Comparison of ENCODE assay signal across 8 cellular contexts in the genomic region with DNA sequence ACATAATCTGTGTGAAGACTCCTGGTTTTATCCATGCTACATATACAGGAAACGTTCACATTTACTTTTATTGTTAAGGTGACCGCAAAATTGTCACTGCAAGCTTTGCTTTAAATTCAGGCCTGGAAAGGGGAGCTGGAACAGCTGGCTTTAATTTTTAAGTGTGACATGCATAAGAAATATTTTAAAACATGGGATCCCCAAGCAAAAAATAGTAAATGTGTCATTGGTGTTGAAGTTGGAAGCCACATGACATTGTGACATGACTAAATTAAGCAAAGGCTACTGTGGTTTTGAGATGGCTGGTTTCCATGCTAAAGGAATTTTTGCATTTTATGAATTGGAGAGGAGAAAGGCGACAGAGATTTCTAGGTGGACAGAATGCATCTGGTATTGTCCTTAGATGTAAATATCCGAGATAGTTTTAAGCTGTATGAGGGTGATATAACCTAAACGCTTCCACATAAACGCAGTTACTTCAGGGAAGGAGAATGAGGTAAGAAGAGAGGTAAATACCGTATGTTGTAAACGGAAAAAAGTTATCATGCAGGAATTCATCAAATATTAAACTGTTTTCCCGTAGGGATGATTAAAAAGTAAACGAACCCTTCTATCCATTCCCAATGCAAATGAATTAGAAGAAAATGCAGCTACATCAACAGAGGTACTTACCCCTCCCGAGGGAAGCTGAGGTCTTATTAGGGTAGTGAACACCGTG. TPM values are rescaled to one million over a fixed set of nuclear protein-coding genes. Genes with fewer than 3 reads are reported as not detected.
DNase-seq lines count a peak whose midpoint lies in the region; ATAC-seq, FAIRE-seq and TF ChIP-seq lines count a peak whose summit lies in the region.

No MANE protein-coding gene starts in this region.

- H3K4me3 ChIP-seq in AG04450 (ENCODE audit: low read depth, low read length), result peak overlapping the region; percentile 82
- H3K4me3 ChIP-seq in body of pancreas, result peak overlapping the region; percentile 10 to 48
- peak overlapping the region; percentile 40 for H3K4me3 ChIP-seq in mesendoderm (ENCODE audit: low read length)

- no peak overlapping the region for H3K18ac ChIP-seq in mesendoderm (ENCODE audit: low read length)

- H3K4me2 ChIP-seq in mesendoderm (ENCODE audit: low read length), result peak overlapping the region; percentile 98

- FAIRE-seq in HTR-8/SVneo (lab: Jason Lieb, UNC), result peak; percentile 28

- no peak for TF ChIP-seq POLR2A in body of pancreas (IDR thresholded peaks at IDR 0.05)

- POLR2A ChIA-PET in AG04450 (lab: Yijun Ruan, JAX), result interaction anchor here (1.2 kb wide), 1 partner anchor 38 kb away, joined by 3 read pairs; no protein-coding TSS in a partner anchor

- H3K23ac ChIP-seq in mesendoderm (ENCODE audit: low read length), result no peak overlapping the region

- CTCF ChIA-PET in AG04450 (lab: Charles Lee), result interaction anchor here (0.9 kb wide), 1 partner anchor 41 kb away, joined by 3 read pairs; no protein-coding TSS in a partner anchor

- no peak for DNase-seq in AG04450 (ENCODE audit: low read depth, low spot score)
- DNase-seq in HTR-8/SVneo (ENCODE audit: insufficient read length, low spot score), result no peak
- DNase-seq in body of pancreas, result no peak
- no peak for DNase-seq in mesendoderm
- no peak for DNase-seq in NCI-H1417 treated with DMSO at 0.1 percent for 48 hours (lab: John Stamatoyannopoulos, UW)
- DNase-seq in DMS114 treated with DMSO at 0.1 percent for 48 hours (lab: John Stamatoyannopoulos, UW; ENCODE audit: unreplicated experiment), result no peak
- DNase-seq in NCI-H748 treated with DMSO at 0.1 percent for 48 hours (lab: John Stamatoyannopoulos, UW), result no peak
- no peak for DNase-seq in epidermal melanocyte (ENCODE audit: insufficient read length, low spot score)

- H3K27me3 ChIP-seq in AG04450 (ENCODE audit: control insufficient read depth, insufficient read depth, low read length) (no peaks in the 10 kb centered on the region), body of pancreas (no peaks in the 10 kb centered on the region), mesendoderm (ENCODE audit: insufficient read depth, low read length, poor library complexity) (no peaks in the 10 kb centered on the region)

- H3K36me3 ChIP-seq in body of pancreas (replicated peaks in 1 of 2; ENCODE audit: insufficient read depth in 1 of 2, low read depth in 2 of 2), result no peaks in the 10 kb centered on the region
- no peaks in the 10 kb centered on the region for H3K36me3 ChIP-seq in mesendoderm (ENCODE audit: control insufficient read depth, insufficient read depth, low read length)

- no peak overlapping the region for H2BK5ac ChIP-seq in mesendoderm (ENCODE audit: low read length)

- intact Hi-C loops in body of pancreas (cut with DNase I), result no loop called here

- no peak overlapping the region for H2BK15ac ChIP-seq in mesendoderm (replicated peaks; ENCODE audit: low read depth)

- H3K27ac ChIP-seq in AG04450 (ENCODE audit: low read depth, low read length) (peak overlapping the region; percentile 75), body of pancreas (peak overlapping the region; percentile 88 to 94 (median 92)), mesendoderm (ENCODE audit: low read depth, low read length) (no peak overlapping the region)

- peaks cover 3% of the 10 kb centered on the region for H3K79me2 ChIP-seq in mesendoderm (ENCODE audit: control insufficient read depth, insufficient read depth, low read length)

- H4K8ac ChIP-seq in mesendoderm (ENCODE audit: low read depth, low read length), result no peak overlapping the region

- no peak for ATAC-seq in body of pancreas

- peak overlapping the region; percentile 80 for H3K9ac ChIP-seq in mesendoderm (ENCODE audit: low read length)

- H3K56ac ChIP-seq in mesendoderm (ENCODE audit: low read length), result peak overlapping the region; percentile 89

- peaks cover 2% of the 10 kb centered on the region for H3K79me1 ChIP-seq in mesendoderm (ENCODE audit: low read length)

- no peak overlapping the region for H3K4ac ChIP-seq in mesendoderm (ENCODE audit: low read depth, low read length)

- WGBS in body of pancreas, 2 donors, result 13 to 15% methylated on average over 12 of the region's 12 CpGs
- WGBS in mesendoderm (ENCODE audit: extremely low coverage, insufficient coverage, low lambda C conversion rate), result no CpG with 5 or more reads among the region's 12 CpGs

- H3K9me3 ChIP-seq in AG04450 (ENCODE audit: control insufficient read depth, insufficient read depth, low read length) (no peaks in the 10 kb centered on the region), body of pancreas (no peaks in the 10 kb centered on the region)

- no peak overlapping the region for H4K5ac ChIP-seq in mesendoderm (ENCODE audit: low read length)

- H3K4me1 ChIP-seq in body of pancreas (peaks cover 39% of the 10 kb centered on the region), mesendoderm (ENCODE audit: control insufficient read depth, low read depth, low read length) (no peaks in the 10 kb centered on the region)

- H2AK5ac ChIP-seq in mesendoderm (ENCODE audit: low read length), result no peak overlapping the region

- TF ChIP-seq CTCF in AG04450 (IDR thresholded peaks at IDR 0.05; ENCODE audit: low read depth, low read length), result no peak
- TF ChIP-seq CTCF in body of pancreas (IDR thresholded peaks at IDR 0.05), result no peak

- H2BK120ac ChIP-seq in mesendoderm (ENCODE audit: low read depth, low read length), result no peak overlapping the region

RNA-seq across cellular contexts. Expression of a gene that starts 0.9 kb away (rescaled TPM):
- polyA plus RNA-seq in AG04450 (2011; rRNA removed), result 55.8 and 65.5 TPM in 2 replicates
- polyA minus RNA-seq in AG04450 (2011; rRNA and poly(A)+ RNA removed), result 28.6 and 44.8 TPM in 2 replicates
- 10 to 100 TPM; 13.8 to 16.3 TPM for total RNA-seq in body of pancreas
- 38.0 TPM for polyA plus RNA-seq in mesendoderm (2013, experiment 1 of 2)
- 38.1 TPM for polyA plus RNA-seq in mesendoderm (2013, experiment 2 of 2)

RNA-seq across cellular contexts. Expression of a gene that starts 12.1 kb away (rescaled TPM):
- 8.8 and 9.4 TPM in 2 replicates for polyA plus RNA-seq in AG04450 (2011; rRNA removed)
- 19.7 and 20.0 TPM in 2 replicates for polyA minus RNA-seq in AG04450 (2011; rRNA and poly(A)+ RNA removed)
- total RNA-seq in body of pancreas, result 10 to 100 TPM; 23.1 to 33.0 TPM
- polyA plus RNA-seq in mesendoderm (2013, experiment 1 of 2), result 10.8 TPM
- 11.2 TPM for polyA plus RNA-seq in mesendoderm (2013, experiment 2 of 2)

RNA-seq across cellular contexts. Expression of a gene that starts 42.3 kb away (rescaled TPM):
- 113 and 127 TPM in 2 replicates for polyA plus RNA-seq in AG04450 (2011; rRNA removed)
- 146 and 156 TPM in 2 replicates for polyA minus RNA-seq in AG04450 (2011; rRNA and poly(A)+ RNA removed)
- total RNA-seq in body of pancreas, result 10 to 100 TPM; 26.7 to 29.0 TPM
- 28.3 TPM for polyA plus RNA-seq in mesendoderm (2013, experiment 1 of 2)
- 26.8 TPM for polyA plus RNA-seq in mesendoderm (2013, experiment 2 of 2)

Comparison
In these comparisons a context has a peak if more than half of its experiments do, and no peak if none do; other contexts are left out.
1. H3K4me3 ChIP-seq: peak in every context shown above with its lines; median percentile 82 in AG04450; 40 in mesendoderm; 29 in body of pancreas.